In the genomic region with DNA sequence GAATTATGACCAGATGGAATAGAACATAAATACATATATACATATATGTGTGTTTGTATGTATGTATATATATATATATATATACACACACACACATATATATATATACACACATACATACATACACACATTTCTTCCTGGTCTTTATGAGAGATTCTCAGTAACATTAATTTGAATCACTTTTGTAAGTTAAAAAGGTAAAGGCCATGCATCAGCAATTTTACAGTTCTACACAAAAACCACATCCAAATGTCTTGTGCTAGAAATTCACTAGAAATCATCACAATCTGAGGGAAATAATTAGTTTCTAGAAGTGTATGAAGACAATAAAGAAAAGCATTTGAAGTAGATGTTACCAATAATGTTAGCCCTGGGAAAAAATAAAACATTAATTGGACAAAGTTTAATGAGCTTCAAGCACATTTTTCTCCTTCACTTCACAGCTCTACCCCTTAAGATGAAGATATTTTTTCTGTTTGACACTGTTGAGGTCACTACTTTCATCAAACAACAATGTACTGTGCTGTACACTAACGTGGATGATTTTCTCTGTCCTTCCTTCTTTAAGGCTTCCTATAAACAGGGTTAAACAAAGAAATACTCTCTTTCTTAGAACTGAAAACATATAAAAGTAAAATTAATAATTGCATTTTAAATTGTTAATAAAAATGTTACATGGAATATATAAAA, we compare ENCODE assay signal across 22 cellular contexts.
"Had no signal": no experiment of that assay in that cellular context is flagged by ENCODE, and none has a peak within 500 bp of the region (broad histone marks: within the 10 kb centered on the region; RNA-seq: fewer than 3 reads in every experiment).

No MANE protein-coding gene starts in this region.

- H3K4me3 Mint-ChIP-seq: endodermal cell; naive thymus-derived CD4-positive, alpha-beta T cell; nephron progenitor cell had no signal

- H3K27ac Mint-ChIP-seq: endodermal cell; naive thymus-derived CD4-positive, alpha-beta T cell; nephron progenitor cell had no signal

- H3K36me3 Mint-ChIP-seq: naive thymus-derived CD4-positive, alpha-beta T cell had no signal

- H3K9me3 Mint-ChIP-seq: endodermal cell; naive thymus-derived CD4-positive, alpha-beta T cell; nephron progenitor cell had no signal

- H3K36me3 ChIP-seq: spleen had no signal

- DNase-seq: effector CD4-positive, alpha-beta T cell; endodermal cell; erythroblast; foreskin keratinocyte; head of caudate nucleus; left colon; left ventricle myocardium superior; mesenchymal stem cell; naive thymus-derived CD4-positive, alpha-beta T cell; nephron progenitor cell; psoas muscle; retina; spleen; stimulated activated CD4-positive, alpha-beta T cell treated with anti-CD3 and anti-CD28 coated beads, Interleukin-2, amount 100 ng/mL, for 24 hours; stimulated activated CD4-positive, alpha-beta T cell treated with anti-CD3 and anti-CD28 coated beads, Interleukin-4, amount 100 ng/mL, for 4 hours; stimulated activated naive CD4-positive, alpha-beta T cell treated with Interleukin-2 at 50 U/mL for 16 hours had no signal

- FAIRE-seq: endothelial cell of umbilical vein, urothelium cell line had no signal

- H3K4me1 Mint-ChIP-seq: endodermal cell, nephron progenitor cell had no signal

- H3K27me3 ChIP-seq: foreskin keratinocyte, hepatocyte, spleen had no signal

- H3K4me3 ChIP-seq: coronary artery, hepatocyte, lung, psoas muscle, spleen had no signal

- ATAC-seq: foreskin keratinocyte; left colon; left ventricle myocardium superior; naive thymus-derived CD4-positive, alpha-beta T cell; psoas muscle; sciatic nerve had no signal
